Comparison of ENCODE assay signal across 12 cellular contexts in the genomic region with DNA sequence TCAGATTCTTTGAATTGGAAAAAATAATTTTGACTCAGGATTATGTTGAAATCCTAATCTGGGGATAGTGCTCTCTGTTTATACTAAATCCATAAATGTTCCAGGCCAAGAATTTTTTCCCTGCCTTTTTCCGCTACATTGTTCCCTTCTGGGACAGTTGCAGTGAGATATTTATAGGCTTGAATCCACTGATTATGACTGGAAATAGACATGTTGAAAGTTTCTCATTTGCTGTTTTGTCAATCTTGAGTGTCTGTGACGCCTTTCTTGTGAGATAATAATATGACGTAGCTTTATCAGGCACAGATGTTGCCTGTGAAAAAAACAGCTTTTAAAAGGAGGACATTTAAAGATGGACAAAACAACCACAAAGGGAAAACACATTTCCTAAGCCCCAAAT.
A peak's percentile ranks its signal among the peaks of the same experiment; 100 is the strongest.
DNase-seq lines count a peak whose midpoint lies in the region; ATAC-seq and TF ChIP-seq lines count a peak whose summit lies in the region.
"Had no signal": no experiment of that assay in that cellular context is flagged by ENCODE, and none has a peak within 500 bp of the region (broad histone marks: within the 10 kb centered on the region; RNA-seq: fewer than 3 reads in every experiment).

No MANE protein-coding gene starts in this region.

- no peaks in the 10 kb centered on the region for H3K27me3 Mint-ChIP-seq in T-helper 1 cell treated with Interleukin-12 subunit alpha and Interleukin-12 subunit beta and Interleukin-4 antibody, amounts not matched to agents 30 μg/mL and 1 μg/mL, for 36 hours (ENCODE audit: low read depth)

- no peak overlapping the region for H3K4me3 ChIP-seq in colonic mucosa

- ATAC-seq in HG02571 (IDR thresholded peaks at IDR 0.05; ENCODE audit: unreplicated experiment), result no peak
- no peak for ATAC-seq in GM21723 (IDR thresholded peaks at IDR 0.05; ENCODE audit: unreplicated experiment)

- peaks cover 3% of the 10 kb centered on the region for H3K9me3 Mint-ChIP-seq in T-helper 1 cell treated with Interleukin-12 subunit alpha and Interleukin-12 subunit beta and Interleukin-4 antibody, amounts not matched to agents 30 μg/mL and 1 μg/mL, for 36 hours

- intact Hi-C loops in colonic mucosa (cut with DNase I), result no loop called here

- no peak overlapping the region for H3K27ac Mint-ChIP-seq in T-helper 1 cell treated with Interleukin-12 subunit alpha and Interleukin-12 subunit beta and Interleukin-4 antibody, amounts not matched to agents 30 μg/mL and 1 μg/mL, for 36 hours

- no peaks in the 10 kb centered on the region for H3K27me3 ChIP-seq in colonic mucosa

- peaks cover 94% of the 10 kb centered on the region for H3K36me3 Mint-ChIP-seq in T-helper 1 cell treated with Interleukin-12 subunit alpha and Interleukin-12 subunit beta and Interleukin-4 antibody, amounts not matched to agents 30 μg/mL and 1 μg/mL, for 36 hours (ENCODE audit: low read depth)

- no peak for DNase-seq in T-helper 1 cell
- no peak for DNase-seq in colonic mucosa
- peak; percentile 62 to 92 for DNase-seq in lung microvascular endothelial cell (ENCODE audit: low read depth in 2 of 2)
- DNase-seq in superior temporal gyrus (ENCODE audit: extremely low spot score), result peak; percentile 60
- DNase-seq in NCI-H510A (lab: John Stamatoyannopoulos, UW), result no peak
- DNase-seq: 8988T; effector CD8-positive, alpha-beta T cell; SW 1271; trophoblast cell had no signal

- H3K9me3 ChIP-seq in colonic mucosa, result no peaks in the 10 kb centered on the region

- peak overlapping the region; percentile 52 for H3K27ac ChIP-seq in colonic mucosa

- H3K36me3 ChIP-seq in colonic mucosa, result no peaks in the 10 kb centered on the region

- peaks cover 88% of the 10 kb centered on the region for H3K4me1 Mint-ChIP-seq in T-helper 1 cell treated with Interleukin-12 subunit alpha and Interleukin-12 subunit beta and Interleukin-4 antibody, amounts not matched to agents 30 μg/mL and 1 μg/mL, for 36 hours (ENCODE audit: low read depth)

- peak overlapping the region; percentile 16 for H3K4me3 Mint-ChIP-seq in T-helper 1 cell treated with Interleukin-12 subunit alpha and Interleukin-12 subunit beta and Interleukin-4 antibody, amounts not matched to agents 30 μg/mL and 1 μg/mL, for 36 hours

- no peak overlapping the region for H3K9ac ChIP-seq in colonic mucosa (ENCODE audit: low read depth in 2 of 2, low read length in 2 of 2)

- no peak for TF ChIP-seq CTCF in colonic mucosa (IDR thresholded peaks at IDR 0.05)

- no peaks in the 10 kb centered on the region for H3K4me1 ChIP-seq in colonic mucosa

Comparison
In these comparisons a context has a peak if more than half of its experiments do, and no peak if none do; other contexts are left out.
1. DNase-seq: peak in lung microvascular endothelial cell (2 of 2) and superior temporal gyrus (single experiment); none in T-helper 1 cell (0 of 5), colonic mucosa (single experiment) and NCI-H510A (single experiment).